1 cellular context compared by ENCODE assay signal in the genomic region with DNA sequence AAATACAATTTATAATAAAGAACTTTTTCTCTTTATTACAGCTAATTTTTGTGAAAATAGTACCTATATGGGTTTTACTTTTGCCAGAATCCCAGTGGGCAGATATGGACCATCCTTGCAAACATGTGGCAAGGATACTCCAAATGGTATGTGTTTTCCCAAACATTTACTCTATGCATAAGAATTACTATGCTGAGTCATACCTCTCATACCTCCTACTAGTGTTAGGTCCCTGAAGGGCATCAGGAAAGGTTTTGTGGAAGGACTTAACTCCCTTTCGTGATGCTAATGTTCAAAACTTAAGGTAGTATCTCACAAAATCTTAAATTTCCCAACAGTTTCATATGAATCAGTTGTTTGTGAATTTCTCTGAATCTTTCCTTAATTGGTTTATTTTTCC.
TF ChIP-seq lines count a peak whose summit lies in the region.

No MANE protein-coding gene starts in this region.

TF ChIP-seq in endothelial cell of umbilical vein, 7 proteins besides CTCF, POLR2A, EP300 and RAD21:
- TF ChIP-seq GATA2 (IDR thresholded peaks at IDR 0.05; ENCODE audit: insufficient read depth, insufficient read length, low read depth, low read length) (no peak), FOS (IDR thresholded peaks at IDR 0.05; ENCODE audit: borderline replicate concordance, insufficient read depth, low read length) (peak; percentile 17)
